Comparison of ENCODE assay signal across 9 cellular contexts in the genomic region with DNA sequence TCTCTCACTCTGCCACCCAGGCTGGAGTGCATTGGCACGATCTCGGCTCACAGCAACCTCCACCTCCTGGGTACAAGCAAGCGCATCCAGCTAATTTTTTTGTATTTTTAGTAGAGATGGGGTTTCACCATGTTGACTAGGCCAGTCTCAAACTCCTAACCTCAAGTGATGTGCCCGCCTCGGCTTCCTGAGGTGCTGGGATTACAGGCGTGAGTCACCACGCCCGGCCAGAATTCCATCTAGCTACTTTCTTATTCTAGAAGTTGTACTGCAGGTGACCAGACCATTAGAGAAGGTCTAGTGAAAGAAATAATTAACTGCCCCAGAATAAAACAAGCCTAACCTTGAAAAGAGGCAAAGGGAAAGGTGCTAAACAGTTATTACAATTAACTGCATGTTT. TPM values are rescaled to one million over a fixed set of nuclear protein-coding genes. Genes with fewer than 3 reads are reported as not detected.
DNase-seq lines count a peak whose midpoint lies in the region; ATAC-seq, FAIRE-seq and TF ChIP-seq lines count a peak whose summit lies in the region.
"Had no signal": no experiment of that assay in that cellular context is flagged by ENCODE, and none has a peak within 500 bp of the region (broad histone marks: within the 10 kb centered on the region; RNA-seq: fewer than 3 reads in every experiment).

No MANE protein-coding gene starts in this region.

- TF ChIP-seq CTCF in A549 (IDR thresholded peaks at IDR 0.05): no peak
- no peak for TF ChIP-seq CTCF in GM23338 (conservative IDR thresholded peaks at IDR 0.05; ENCODE audit: low read depth in 2 of 2)

- no peak for TF ChIP-seq POLR2A in A549 (IDR thresholded peaks at IDR 0.05; ENCODE audit: low read length)

- no peak for DNase-seq in A549 (ENCODE audit: low read depth in 1 of 2, low spot score in 1 of 2)
- DNase-seq in GM23338 (ENCODE audit: low spot score): peak; percentile 21
- no peak for DNase-seq in activated CD8-positive, alpha-beta T cell treated with anti-CD3 and anti-CD28 coated beads, Interleukin-2, amount 10 ng/mL, durations not matched to agents 7 days and 5 days
- peak; percentile 10 for DNase-seq in kidney glomerular epithelial cell (lab: John Stamatoyannopoulos, UW)
- DNase-seq in mesenteric fat pad (ENCODE audit: low spot score): no peak
- DNase-seq: effector CD8-positive, alpha-beta T cell had no signal

- peak overlapping the region; percentile 100 for H3K4me3 Mint-ChIP-seq in GM23338
- peak overlapping the region; percentile 69 for H3K4me3 Mint-ChIP-seq in activated CD8-positive, alpha-beta T cell treated with anti-CD3 and anti-CD28 coated beads, Interleukin-2, amount 10 ng/mL, durations not matched to agents 7 days and 5 days

- no peak overlapping the region for H3K4me3 ChIP-seq in A549
- peak overlapping the region; percentile 67 for H3K4me3 ChIP-seq in GM23338

- no peak for FAIRE-seq in A549 (lab: Jason Lieb, UNC)

- peaks cover 28% of the 10 kb centered on the region for H4K20me1 ChIP-seq in GM23338 (replicated peaks; ENCODE audit: insufficient read depth)

- no peaks in the 10 kb centered on the region for H3K36me3 ChIP-seq in GM23338 (ENCODE audit: insufficient read depth)

- 60% methylated on average over 8 of the region's 8 CpGs for WGBS in A549 (ENCODE audit: missing lambda C conversion rate)

- no peak overlapping the region for H3K27ac Mint-ChIP-seq in GM23338
- peak overlapping the region; percentile 12 for H3K27ac Mint-ChIP-seq in activated CD8-positive, alpha-beta T cell treated with anti-CD3 and anti-CD28 coated beads, Interleukin-2, amount 10 ng/mL, durations not matched to agents 7 days and 5 days

- no peaks in the 10 kb centered on the region for H3K9me3 ChIP-seq in A549

- peaks cover 22% of the 10 kb centered on the region for H3K4me1 Mint-ChIP-seq in GM23338
- peaks cover 24% of the 10 kb centered on the region for H3K4me1 Mint-ChIP-seq in activated CD8-positive, alpha-beta T cell treated with anti-CD3 and anti-CD28 coated beads, Interleukin-2, amount 10 ng/mL, durations not matched to agents 7 days and 5 days (ENCODE audit: low read depth)

- ATAC-seq in A549: no peak
- no peak for ATAC-seq in GM23338
- ATAC-seq in activated CD8-positive, alpha-beta T cell treated with anti-CD3 and anti-CD28 coated beads, Interleukin-2, amount 10 ng/mL, durations not matched to agents 7 days and 5 days: no peak
- ATAC-seq in GM18867 (IDR thresholded peaks at IDR 0.05; ENCODE audit: unreplicated experiment): no peak
- ATAC-seq in GM18520 (IDR thresholded peaks at IDR 0.05; ENCODE audit: unreplicated experiment): no peak
- ATAC-seq in HG02938 (IDR thresholded peaks at IDR 0.05; ENCODE audit: unreplicated experiment): no peak

- no peak for TF ChIP-seq EP300 in A549 (IDR thresholded peaks at IDR 0.05)

- H3K9me3 Mint-ChIP-seq in GM23338: no peaks in the 10 kb centered on the region
- H3K9me3 Mint-ChIP-seq in activated CD8-positive, alpha-beta T cell treated with anti-CD3 and anti-CD28 coated beads, Interleukin-2, amount 10 ng/mL, durations not matched to agents 7 days and 5 days (ENCODE audit: insufficient read depth): no peaks in the 10 kb centered on the region

- POLR2A ChIA-PET in A549 (lab: Yijun Ruan, JAX): no interaction called here
- POLR2A ChIA-PET in activated CD8-positive, alpha-beta T cell treated with anti-CD3 and anti-CD28 coated beads, Interleukin-2, amount 10 ng/mL, durations not matched to agents 7 days and 5 days (lab: Charles Lee): no interaction called here

- H3K27me3 ChIP-seq in GM23338 (ENCODE audit: insufficient read depth): no peaks in the 10 kb centered on the region

- CTCF ChIA-PET in A549 (lab: Yijun Ruan, JAX): no interaction called here
- CTCF ChIA-PET in activated CD8-positive, alpha-beta T cell treated with anti-CD3 and anti-CD28 coated beads, Interleukin-2, amount 10 ng/mL, durations not matched to agents 7 days and 5 days (lab: Charles Lee): interaction anchor here (0.7 to 1.2 kb wide), 3 partner anchors 42 to 715 kb away, joined by 3 read pairs; no protein-coding TSS in a partner anchor

- peaks cover 17% of the 10 kb centered on the region; the same call in 2 of the 3 replicates for H3K36me3 Mint-ChIP-seq in GM23338 (ENCODE audit: low read depth)
- peaks cover 16% of the 10 kb centered on the region for H3K36me3 Mint-ChIP-seq in activated CD8-positive, alpha-beta T cell treated with anti-CD3 and anti-CD28 coated beads, Interleukin-2, amount 10 ng/mL, durations not matched to agents 7 days and 5 days (ENCODE audit: low read depth)

- H2AFZ ChIP-seq in GM23338: no peak overlapping the region

- H3K79me2 ChIP-seq in GM23338 (replicated peaks; ENCODE audit: insufficient read depth): peaks cover 70% of the 10 kb centered on the region

- H3F3A ChIP-seq in GM23338 (replicated peaks; ENCODE audit: low read depth): 0 out of 2 replicates have a peak, but pooled peaks cover 4% of the 10 kb centered on the region

- peaks cover 5% of the 10 kb centered on the region for H3K27me3 Mint-ChIP-seq in GM23338 (ENCODE audit: insufficient read depth, low read depth, poor library complexity)
- no peaks in the 10 kb centered on the region for H3K27me3 Mint-ChIP-seq in activated CD8-positive, alpha-beta T cell treated with anti-CD3 and anti-CD28 coated beads, Interleukin-2, amount 10 ng/mL, durations not matched to agents 7 days and 5 days (ENCODE audit: low read depth)

- TF ChIP-seq RAD21 in A549 (conservative IDR thresholded peaks at IDR 0.05 in 1 of 2, IDR thresholded peaks at IDR 0.05 in 1 of 2): no peak

- H3K27ac ChIP-seq in A549 (no peak overlapping the region), GM23338 (ENCODE audit: low read depth) (peak overlapping the region; percentile 34; the same call in 1 of the 2 replicates)

- H3K4me2 ChIP-seq in A549 (peak overlapping the region; percentile 94), GM23338 (peak overlapping the region; percentile 82)

- H3K9me2 ChIP-seq in GM23338 (ENCODE audit: insufficient read depth): no peaks in the 10 kb centered on the region

- peaks cover 16% of the 10 kb centered on the region; the same call in 2 of the 3 replicates for H3K4me1 ChIP-seq in A549
- H3K4me1 ChIP-seq in GM23338 (ENCODE audit: insufficient read depth): peaks cover 15% of the 10 kb centered on the region

TF ChIP-seq in A549, 52 proteins besides CTCF, POLR2A, EP300 and RAD21 (continues in another document):
- no peak for TF ChIP-seq FOXS1 (CRISPR knock-in tag; IDR thresholded peaks at IDR 0.05)

TF ChIP-seq in GM23338, 12 proteins besides CTCF, POLR2A, EP300 and RAD21 (continues in another document):
- TF ChIP-seq EZH2phosphoT487 (IDR thresholded peaks at IDR 0.05; ENCODE audit: unreplicated experiment): no peak
- TF ChIP-seq EZH2 (IDR thresholded peaks at IDR 0.05; ENCODE audit: low read depth, unreplicated experiment): no peak

RNA-seq across cellular contexts. Expression of gene LRBA, which starts 2.2 kb away (rescaled TPM):
- 24.3 and 25.1 TPM in 2 replicates for polyA plus RNA-seq in A549 (2011; rRNA removed)
- 4.3 and 5.0 TPM in 2 replicates for polyA plus RNA-seq in A549 (2012; cell fraction: cytosol; rRNA removed)
- polyA plus RNA-seq in A549 (2012; cell fraction: nucleus; rRNA removed): 9.1 and 11.7 TPM in 2 replicates
- polyA plus RNA-seq in A549 (2017; fragmentation: RNase III; extraction: RNeasy Plus Mini Kit Qiagen cat#74134 plus additional on column Dnase treatment): 9.2 to 10.7 TPM (median 9.8 TPM) in 3 replicates
- 74.2 and 84.0 TPM in 2 replicates for polyA minus RNA-seq in A549 (2011; rRNA and poly(A)+ RNA removed)
- 99.2 and 126 TPM in 2 replicates for total RNA-seq in GM23338 (2014; rRNA removed; shearing (Covaris generic))
- polyA plus RNA-seq in GM23338 (2016; fragmentation: Nextera tagmentation; extraction: Ambion mirVana): 20.5 and 23.3 TPM in 2 replicates
- 10 to 100 TPM; 43.3 to 44.5 TPM for total RNA-seq in activated CD8-positive, alpha-beta T cell treated with anti-CD3 and anti-CD28 coated beads, Interleukin-2, amount 10 ng/mL, durations not matched to agents 7 days and 5 days
- 25.6 TPM for total RNA-seq in mesenteric fat pad

Comparison
In these comparisons a context has a peak if more than half of its experiments do, and no peak if none do; other contexts are left out.
1. DNase-seq: peak in GM23338 (single experiment) and kidney glomerular epithelial cell (single experiment); none in A549 (0 of 2), activated CD8-positive, alpha-beta T cell treated with anti-CD3 and anti-CD28 coated beads, Interleukin-2, amount 10 ng/mL, durations not matched to agents 7 days and 5 days (single experiment) and mesenteric fat pad (single experiment).